ENCODE assay signal across 9 cellular contexts in the genomic region with DNA sequence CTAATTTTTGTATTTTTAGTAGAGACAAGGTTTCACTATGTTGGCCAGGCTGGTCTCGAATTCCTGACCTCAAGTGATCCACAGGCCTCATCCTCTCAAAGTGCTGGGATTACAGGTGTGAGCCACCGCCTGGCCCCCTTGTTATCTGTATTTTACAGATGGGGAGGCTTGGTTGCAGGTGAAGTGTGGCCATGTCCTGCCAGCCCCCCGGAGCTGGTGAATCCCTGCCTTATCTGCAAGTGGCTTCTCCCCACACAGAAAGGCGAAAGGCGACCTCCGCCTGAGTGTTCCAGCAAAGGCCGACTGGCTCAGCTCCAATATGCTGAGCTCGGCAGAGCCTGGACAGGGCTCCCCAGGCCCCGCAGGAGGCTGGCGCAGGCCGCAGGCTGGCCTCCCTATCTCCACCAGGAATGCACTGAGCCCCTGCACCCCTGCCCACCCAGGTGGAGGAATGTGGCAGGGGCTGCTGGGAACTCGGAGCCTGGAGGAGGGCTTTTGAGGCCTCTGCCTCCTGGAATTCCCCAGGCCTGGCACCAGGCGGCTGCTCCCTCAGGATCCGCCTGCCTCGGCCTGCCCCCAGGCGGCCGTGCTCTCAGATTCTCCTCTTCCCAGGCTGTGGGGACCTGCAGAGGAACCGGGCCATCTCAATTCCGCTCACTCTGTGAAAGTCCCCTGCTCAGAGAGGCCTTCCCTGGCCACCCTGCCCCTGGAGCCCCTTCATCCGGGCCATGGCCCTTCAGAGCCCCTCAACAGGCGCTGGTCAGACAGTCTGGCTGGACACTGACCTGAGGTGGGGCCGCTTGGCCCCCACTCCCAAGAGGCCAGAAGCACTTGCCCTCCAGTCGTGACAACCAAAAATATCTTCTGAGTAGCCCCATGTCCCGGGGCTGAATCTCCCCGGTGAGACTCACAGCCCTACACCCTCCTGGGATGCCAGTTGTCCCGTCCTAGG. TPM values are rescaled to one million over a fixed set of nuclear protein-coding genes. Genes with fewer than 3 reads are reported as not detected.
DNase-seq lines count a peak whose midpoint lies in the region; TF ChIP-seq lines count a peak whose summit lies in the region.
"Had no signal": no experiment of that assay in that cellular context is flagged by ENCODE, and none has a peak within 500 bp of the region (broad histone marks: within the 10 kb centered on the region; RNA-seq: fewer than 3 reads in every experiment).

No MANE protein-coding gene starts in this region.

- no peaks in the 10 kb centered on the region for H3K9me3 ChIP-seq in A673 (ENCODE audit: low read depth, low read length, poor library complexity, severe bottlenecking)

- no peak for TF ChIP-seq CTCF in A673 (conservative IDR thresholded peaks at IDR 0.05; ENCODE audit: low read depth, low read length)

- H3K36me3 ChIP-seq in A673 (ENCODE audit: insufficient read depth, low read length, poor library complexity, severe bottlenecking), result peaks cover under 1% of the 10 kb centered on the region

- H3K4me3 ChIP-seq in A673 (ENCODE audit: low read depth, low read length, poor library complexity, severe bottlenecking), result no peak overlapping the region

- H3K27ac ChIP-seq in A673 (ENCODE audit: low read depth, low read length, poor library complexity, severe bottlenecking), result peak overlapping the region; percentile 46

- intact Hi-C loops in A673 (cut with micrococcal nuclease; ENCODE audit: unreplicated experiment), result no loop called here

- POLR2A ChIA-PET in A673 (lab: Charles Lee; ENCODE audit: low non-redundant PET), result no interaction called here

- H3K27me3 ChIP-seq in A673 (replicated peaks; ENCODE audit: insufficient read depth, low read depth, low read length, poor library complexity), result no peaks in the 10 kb centered on the region

- no TSS peak for BruUV-seq in A673 (replicated peaks; lab: Mats Ljungman, UMichigan)

- DNase-seq in A673 (ENCODE audit: low spot score) (no peak), RPMI7951 (ENCODE audit: low read depth) (peak; percentile 72), fibroblast of gingiva (ENCODE audit: low read depth) (peak; percentile 58), myocyte (ENCODE audit: low read depth) (peak; percentile 45), NCI-H345 treated with DMSO at 0.1 percent for 48 hours (lab: John Stamatoyannopoulos, UW; ENCODE audit: unreplicated experiment) (no peak), NCI-H526 treated with DMSO at 0.1 percent for 48 hours (lab: John Stamatoyannopoulos, UW) (no peak), SIG-M5 treated with dmso at 0.1 percent for 504 hours (lab: John Stamatoyannopoulos, UW; ENCODE audit: unreplicated experiment) (no peak)
- no peak for DNase-seq in activated CD8-positive, alpha-beta memory T cell treated with anti-CD3 and anti-CD28 coated beads, Interleukin-2, amount 50 U/mL, for 48 hours
- DNase-seq: CD4-positive, CD25-positive, alpha-beta regulatory T cell had no signal

- CTCF ChIA-PET in A673 (lab: Charles Lee), result no interaction called here

- H3K4me1 ChIP-seq in A673 (ENCODE audit: insufficient read depth, low read length, poor library complexity, severe bottlenecking), result peaks cover 9% of the 10 kb centered on the region

RNA-seq across cellular contexts. Expression of gene LAMA5, which starts 9.3 kb away (rescaled TPM):
- total RNA-seq in A673 (2021) (4.2 and 13.2 TPM in 2 replicates), myocyte (90.5 and 173 TPM in 2 replicates)
- 36.6 and 44.8 TPM in 2 replicates for total RNA-seq in RPMI7951 (2014; rRNA removed; shearing (Covaris generic))
- 82.7 TPM for polyA plus RNA-seq in myocyte (2012)

RNA-seq across cellular contexts. Expression of gene RPS21, which starts 10.5 kb away (rescaled TPM):
- 1,502 and 1,506 TPM in 2 replicates for total RNA-seq in A673 (2021)
- 2,665 and 2,752 TPM in 2 replicates for total RNA-seq in RPMI7951 (2014; rRNA removed; shearing (Covaris generic))
- 610 and 2,016 TPM in 2 replicates for total RNA-seq in myocyte
- 2,121 TPM for polyA plus RNA-seq in myocyte (2012)

RNA-seq across cellular contexts. Expression of gene CABLES2, which starts 30.7 kb away (rescaled TPM):
- total RNA-seq in A673 (2021) (11.8 and 14.1 TPM in 2 replicates), myocyte (3.8 and 4.4 TPM in 2 replicates)
- total RNA-seq in RPMI7951 (2014; rRNA removed; shearing (Covaris generic)), result 4.7 and 7.0 TPM in 2 replicates
- 4.1 TPM for polyA plus RNA-seq in myocyte (2012)

RNA-seq across cellular contexts. Expression of gene RBBP8NL, which starts 51.0 kb away (rescaled TPM):
- not detected in 2 replicates for total RNA-seq in A673 (2021)
- total RNA-seq in RPMI7951 (2014; rRNA removed; shearing (Covaris generic)), result not detected in 2 replicates
- total RNA-seq in myocyte, result 0.05 and 0.10 TPM in 2 replicates
- not detected for polyA plus RNA-seq in myocyte (2012)
- total RNA-seq: CD4-positive, CD25-positive, alpha-beta regulatory T cell had no signal
- polyA plus RNA-seq: CD4-positive, CD25-positive, alpha-beta regulatory T cell had no signal

Comparison
In these comparisons a context has a peak if more than half of its experiments do, and no peak if none do; other contexts are left out.
1. DNase-seq: peak in RPMI7951 (single experiment), fibroblast of gingiva (single experiment) and myocyte (single experiment); none in A673 (single experiment), NCI-H345 treated with DMSO at 0.1 percent for 48 hours (single experiment), NCI-H526 treated with DMSO at 0.1 percent for 48 hours (single experiment), SIG-M5 treated with dmso at 0.1 percent for 504 hours (single experiment) and activated CD8-positive, alpha-beta memory T cell treated with anti-CD3 and anti-CD28 coated beads, Interleukin-2, amount 50 U/mL, for 48 hours (single experiment).